ENCODE assay signal across 28 cellular contexts in the genomic region with DNA sequence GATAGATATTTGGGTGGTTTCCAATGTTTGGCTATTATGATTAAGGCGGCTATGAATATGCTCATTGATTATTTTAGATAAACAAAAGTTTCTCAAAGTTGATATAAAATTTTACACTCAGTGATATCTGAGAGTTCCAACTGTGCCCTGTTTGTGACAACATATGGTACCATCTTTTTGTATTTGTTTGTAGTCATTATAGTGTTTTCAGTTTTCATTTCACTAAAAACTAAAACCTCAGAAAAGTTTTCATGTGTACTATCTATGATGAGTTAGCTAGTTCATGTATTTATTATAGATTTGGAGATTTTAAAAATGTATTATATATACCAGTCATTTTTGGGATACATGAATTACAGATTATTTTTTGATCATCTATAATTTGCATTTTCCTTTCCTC.
"Had no signal": no experiment of that assay in that cellular context is flagged by ENCODE, and none has a peak within 500 bp of the region (broad histone marks: within the 10 kb centered on the region; RNA-seq: fewer than 3 reads in every experiment).

No MANE protein-coding gene starts in this region.

- H3K27me3 ChIP-seq: colonic mucosa, dorsolateral prefrontal cortex, esophagus muscularis mucosa, esophagus squamous epithelium, foreskin keratinocyte, gastrocnemius medialis, gastroesophageal sphincter, heart left ventricle, heart right ventricle, hepatocyte had no signal

- FAIRE-seq: colon, endometrium, endothelial cell of umbilical vein had no signal

- DNase-seq: colonic mucosa; cortex of kidney; dermis blood vessel endothelial cell; dorsolateral prefrontal cortex; effector CD4-positive, alpha-beta T cell; effector CD8-positive, alpha-beta T cell; effector memory CD4-positive, alpha-beta T cell; effector memory CD8-positive, alpha-beta T cell; endodermal cell; erythroblast; esophagus squamous epithelium; foreskin fibroblast; foreskin keratinocyte; foreskin melanocyte; gastrocnemius medialis; glutamatergic neuron; head of caudate nucleus; heart left ventricle; heart right ventricle had no signal

- H3K36me3 ChIP-seq: colonic mucosa, esophagus muscularis mucosa, esophagus squamous epithelium, gastrocnemius medialis, gastroesophageal sphincter, heart left ventricle, heart right ventricle had no signal

- H3K79me2 ChIP-seq: hepatocyte had no signal

- H3K4me2 ChIP-seq: hepatocyte had no signal

- H3K4me3 ChIP-seq: colonic mucosa, coronary artery, dorsolateral prefrontal cortex, esophagus muscularis mucosa, esophagus squamous epithelium, gastrocnemius medialis, gastroesophageal sphincter, heart left ventricle, heart right ventricle, hepatocyte had no signal

- ATAC-seq: effector memory CD8-positive, alpha-beta T cell; esophagus mucosa; foreskin keratinocyte; gastrocnemius medialis; gastroesophageal sphincter; heart left ventricle; heart right ventricle had no signal

- H3K27ac ChIP-seq: colonic mucosa, coronary artery, dorsolateral prefrontal cortex, epithelial cell of prostate, esophagus muscularis mucosa, esophagus squamous epithelium, foreskin keratinocyte, gastrocnemius medialis, gastroesophageal sphincter, heart left ventricle, heart right ventricle, hepatocyte had no signal

- H2AFZ ChIP-seq: hepatocyte had no signal

- H3K9me3 ChIP-seq: colonic mucosa, esophagus muscularis mucosa, esophagus squamous epithelium, gastrocnemius medialis, gastroesophageal sphincter, heart left ventricle, heart right ventricle had no signal

- H3K4me1 ChIP-seq: colonic mucosa, esophagus muscularis mucosa, esophagus squamous epithelium, foreskin keratinocyte, gastrocnemius medialis, gastroesophageal sphincter, heart left ventricle, heart right ventricle had no signal
